Comparison of ENCODE assay signal across 10 cellular contexts in genomic region chr5:174725261-174725990, GRCh38. TPM values are rescaled to one million over a fixed set of nuclear protein-coding genes. Genes with fewer than 3 reads are reported as not detected.
DNase-seq lines count a peak whose midpoint lies in the region; ATAC-seq and TF ChIP-seq lines count a peak whose summit lies in the region.
"Had no signal": no experiment of that assay in that cellular context is flagged by ENCODE, and none has a peak within 500 bp of the region (broad histone marks: within the 10 kb centered on the region; RNA-seq: fewer than 3 reads in every experiment).

No MANE protein-coding gene starts in this region.

- WGBS in mesodermal cell (ENCODE audit: insufficient coverage in 2 of 2), 2 experiments, result 0 to 1% methylated on average over 24 to 25 of the region's 30 CpGs
- WGBS in tibial nerve, 2 donors, result 6 to 9% methylated on average over 28 to 30 of the region's 30 CpGs

- peaks cover 2% of the 10 kb centered on the region for H3K9me3 Mint-ChIP-seq in activated CD8-positive, alpha-beta memory T cell treated with anti-CD3 and anti-CD28 coated beads, Interleukin-2, amount 10 ng/mL, durations not matched to agents 7 days and 5 days (ENCODE audit: low read depth)

- H3K4me1 Mint-ChIP-seq in activated CD8-positive, alpha-beta memory T cell treated with anti-CD3 and anti-CD28 coated beads, Interleukin-2, amount 10 ng/mL, durations not matched to agents 7 days and 5 days, result peaks cover 2% of the 10 kb centered on the region

- H3K4me3 Mint-ChIP-seq in activated CD8-positive, alpha-beta memory T cell treated with anti-CD3 and anti-CD28 coated beads, Interleukin-2, amount 10 ng/mL, durations not matched to agents 7 days and 5 days, result no peak overlapping the region

- H3K27me3 Mint-ChIP-seq in activated CD8-positive, alpha-beta memory T cell treated with anti-CD3 and anti-CD28 coated beads, Interleukin-2, amount 10 ng/mL, durations not matched to agents 7 days and 5 days, result peaks cover 79% of the 10 kb centered on the region

- no peak for TF ChIP-seq POLR2A in tibial nerve (IDR thresholded peaks at IDR 0.05)

- H3K27ac ChIP-seq in mesodermal cell (ENCODE audit: low read depth, low read length, severe bottlenecking), result peak overlapping the region; percentile 87
- no peak overlapping the region for H3K27ac ChIP-seq in tibial nerve
- H3K27ac ChIP-seq: BLaER1 had no signal

- no peak for DNase-seq in activated CD8-positive, alpha-beta memory T cell treated with anti-CD3 and anti-CD28 coated beads, Interleukin-2, amount 10 ng/mL, durations not matched to agents 7 days and 5 days
- DNase-seq in activated CD8-positive, alpha-beta memory T cell treated with anti-CD3 and anti-CD28 coated beads, Interleukin-2, amount 50 U/mL, for 4 hours, result no peak
- peak in 1 of 2 donors; percentile 6 for DNase-seq in cardiac fibroblast (ENCODE audit: low read depth in 2 of 2)
- no peak for DNase-seq in tibial nerve (ENCODE audit: low spot score in 2 of 2)
- no peak for DNase-seq in GM10266 (ENCODE audit: extremely low spot score)
- no peak for DNase-seq in NCI-H1417 (lab: John Stamatoyannopoulos, UW)
- DNase-seq: NCI-H1694 had no signal

- CTCF ChIA-PET in activated CD8-positive, alpha-beta memory T cell treated with anti-CD3 and anti-CD28 coated beads, Interleukin-2, amount 10 ng/mL, durations not matched to agents 7 days and 5 days (lab: Charles Lee), result no interaction called here

- ATAC-seq in activated CD8-positive, alpha-beta memory T cell treated with anti-CD3 and anti-CD28 coated beads, Interleukin-2, amount 10 ng/mL, durations not matched to agents 7 days and 5 days, result no peak
- no peak for ATAC-seq in HG03439 (IDR thresholded peaks at IDR 0.05; ENCODE audit: unreplicated experiment)

- peak overlapping the region; percentile 46 for H3K27ac Mint-ChIP-seq in activated CD8-positive, alpha-beta memory T cell treated with anti-CD3 and anti-CD28 coated beads, Interleukin-2, amount 10 ng/mL, durations not matched to agents 7 days and 5 days

- peaks cover 0 to 99% of the 10 kb centered on the region in 2 donors for H3K27me3 ChIP-seq in tibial nerve

- H3K4me3 ChIP-seq in cardiac fibroblast (replicated peaks in 1 of 2; ENCODE audit: low read depth in 2 of 2, low read length in 2 of 2) (peak overlapping the region; percentile 45 to 63), mesodermal cell (ENCODE audit: extremely low read depth, insufficient read depth, low read length, poor library complexity, severe bottlenecking) (peak overlapping the region; percentile 95), tibial nerve (peak overlapping the region; percentile 27 to 62 (median 51))
- H3K4me3 ChIP-seq: BLaER1 had no signal

- H3K4me1 ChIP-seq in mesodermal cell (ENCODE audit: control insufficient read depth, insufficient read depth, low read length, poor library complexity, severe bottlenecking) (peaks cover 25% of the 10 kb centered on the region), tibial nerve (peaks cover 0 to 35% (median 0%) of the 10 kb centered on the region in 4 donors)
- H3K4me1 ChIP-seq: BLaER1 had no signal

- no peak for TF ChIP-seq CTCF in cardiac fibroblast (IDR thresholded peaks at IDR 0.05; ENCODE audit: low read depth, low read length)
- TF ChIP-seq CTCF in tibial nerve (IDR thresholded peaks at IDR 0.05), result no peak
- no peak for TF ChIP-seq CTCF in GM10266 (IDR thresholded peaks at IDR 0.05; ENCODE audit: control insufficient read depth, insufficient read depth, low read depth, missing control alignments)

- peaks cover 56% of the 10 kb centered on the region for H3K36me3 ChIP-seq in mesodermal cell (ENCODE audit: control insufficient read depth, insufficient read depth, low read length)
- H3K36me3 ChIP-seq in tibial nerve, result no peaks in the 10 kb centered on the region
- H3K36me3 ChIP-seq: BLaER1 had no signal

- TF ChIP-seq EP300 in tibial nerve (IDR thresholded peaks at IDR 0.05), result no peak

- H3K9me3 ChIP-seq in mesodermal cell (ENCODE audit: control insufficient read depth, low read length), result no peaks in the 10 kb centered on the region
- H3K9me3 ChIP-seq in tibial nerve, result no peaks in the 10 kb centered on the region

- peaks cover 5% of the 10 kb centered on the region for H3K36me3 Mint-ChIP-seq in activated CD8-positive, alpha-beta memory T cell treated with anti-CD3 and anti-CD28 coated beads, Interleukin-2, amount 10 ng/mL, durations not matched to agents 7 days and 5 days

RNA-seq across cellular contexts. Expression of gene MSX2, which starts 1.0 kb away (rescaled TPM):
- total RNA-seq in activated CD8-positive, alpha-beta memory T cell treated with anti-CD3 and anti-CD28 coated beads, Interleukin-2, amount 10 ng/mL, durations not matched to agents 7 days and 5 days, result not detected
- 195 TPM for polyA plus RNA-seq in mesodermal cell (2013, experiment 1 of 2)
- polyA plus RNA-seq in mesodermal cell (2013, experiment 2 of 2), result 141 TPM
- 1 to 10 TPM in 1 of 4 donors, under 1 TPM in 2, not detected in 1; 0.44 to 1.3 (median 0.60) TPM for total RNA-seq in tibial nerve
